ENCODE assay signal across 1 cellular context in the genomic region with DNA sequence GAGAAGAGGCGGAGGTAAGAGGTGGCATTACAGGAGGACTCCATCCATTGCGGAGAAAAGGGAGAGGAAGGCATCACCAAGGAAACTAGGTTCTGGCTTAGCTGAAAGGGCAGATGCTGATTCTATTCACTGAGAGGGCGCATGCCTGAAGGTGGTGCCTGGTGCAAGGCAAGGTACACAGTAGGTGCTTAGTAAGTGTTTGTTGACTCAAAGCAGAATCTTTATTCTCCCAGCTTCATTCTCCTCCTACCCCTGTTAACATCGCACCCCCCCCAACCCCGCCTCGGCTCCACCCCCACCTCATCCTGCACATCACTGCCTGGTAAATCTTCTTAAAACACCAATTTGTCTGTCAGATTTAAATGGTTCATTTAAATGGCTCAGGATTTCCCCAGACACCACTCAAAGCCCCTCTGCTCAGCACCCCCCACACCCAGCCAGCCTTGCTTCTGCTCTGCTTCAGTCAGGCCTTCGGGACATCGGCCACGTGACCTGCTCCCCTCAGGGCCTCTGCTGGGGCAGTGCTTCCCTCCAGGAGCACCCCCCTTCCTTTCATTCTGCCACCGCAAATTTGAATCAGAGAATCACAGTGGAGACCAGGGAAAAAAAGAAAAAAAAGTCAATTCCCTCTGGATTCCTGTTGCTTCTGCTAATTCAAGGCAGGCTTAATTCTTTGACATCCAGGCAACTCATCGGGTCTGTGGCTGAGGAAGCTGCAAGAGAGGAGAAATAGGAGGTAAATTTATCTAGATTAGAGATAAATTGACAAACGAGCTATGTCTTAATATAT.
A peak's percentile ranks its signal among the peaks of the same experiment; 100 is the strongest.
TF ChIP-seq lines count a peak whose summit lies in the region.

No MANE protein-coding gene starts in this region.

TF ChIP-seq in K562, 482 proteins besides CTCF, POLR2A, EP300 and RAD21:
- TF ChIP-seq, protein P1, sequence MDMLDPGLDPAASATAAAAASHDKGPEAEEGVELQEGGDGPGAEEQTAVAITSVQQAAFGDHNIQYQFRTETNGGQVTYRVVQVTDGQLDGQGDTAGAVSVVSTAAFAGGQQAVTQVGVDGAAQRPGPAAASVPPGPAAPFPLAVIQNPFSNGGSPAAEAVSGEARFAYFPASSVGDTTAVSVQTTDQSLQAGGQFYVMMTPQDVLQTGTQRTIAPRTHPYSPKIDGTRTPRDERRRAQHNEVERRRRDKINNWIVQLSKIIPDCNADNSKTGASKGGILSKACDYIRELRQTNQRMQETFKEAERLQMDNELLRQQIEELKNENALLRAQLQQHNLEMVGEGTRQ (CRISPR knock-in tag; IDR thresholded peaks at IDR 0.05), result peak; percentile 32; the same call in 1 of the 2 replicates
- TF ChIP-seq NR2C1 (IDR thresholded peaks at IDR 0.05) (no peak), NR2C1 (tag; IDR thresholded peaks at IDR 0.05) (no peak)
